Comparison of ENCODE assay signal across 9 cellular contexts in genomic region chr22:32644252-32645100, GRCh38.
DNase-seq lines count a peak whose midpoint lies in the region; ATAC-seq and TF ChIP-seq lines count a peak whose summit lies in the region.
"Had no signal": no experiment of that assay in that cellular context is flagged by ENCODE, and none has a peak within 500 bp of the region (broad histone marks: within the 10 kb centered on the region; RNA-seq: fewer than 3 reads in every experiment).

No MANE protein-coding gene starts in this region.

- H3K27ac Mint-ChIP-seq in effector memory CD8-positive, alpha-beta T cell: peak overlapping the region; percentile 52 to 77
- no peak overlapping the region for H3K27ac Mint-ChIP-seq in neural progenitor cell

- H3K4me1 Mint-ChIP-seq in effector memory CD8-positive, alpha-beta T cell (ENCODE audit: low read depth in 2 of 2): peaks cover 10 to 15% of the 10 kb centered on the region in 2 donors
- peaks cover 2% of the 10 kb centered on the region for H3K4me1 Mint-ChIP-seq in neural progenitor cell

- H3K27me3 Mint-ChIP-seq in effector memory CD8-positive, alpha-beta T cell: peaks cover 6 to 26% of the 10 kb centered on the region in 2 donors
- no peaks in the 10 kb centered on the region for H3K27me3 Mint-ChIP-seq in neural progenitor cell (ENCODE audit: insufficient read depth, low read depth)
- H3K27me3 Mint-ChIP-seq: brain had no signal

- H3K27ac ChIP-seq in neural progenitor cell (peak overlapping the region; percentile 45), dorsolateral prefrontal cortex (peak overlapping the region in 13 of 59 donors; percentile 9 to 61 (median 28))

- peak; percentile 35 for ATAC-seq in effector memory CD8-positive, alpha-beta T cell (replicated peaks)
- ATAC-seq in HG03439 (IDR thresholded peaks at IDR 0.05; ENCODE audit: unreplicated experiment) (no peak), GM19328 (IDR thresholded peaks at IDR 0.05; ENCODE audit: unreplicated experiment) (no peak)

- no peak overlapping the region for H2AFZ ChIP-seq in neural progenitor cell (replicated peaks)

- H3K4me1 ChIP-seq in neural progenitor cell: no peaks in the 10 kb centered on the region

- H3F3A ChIP-seq in neural progenitor cell (ENCODE audit: low read depth): no peaks in the 10 kb centered on the region

- no peaks in the 10 kb centered on the region for H3K9me3 Mint-ChIP-seq in effector memory CD8-positive, alpha-beta T cell
- H3K9me3 Mint-ChIP-seq in neural progenitor cell: peaks cover 5% of the 10 kb centered on the region

- intact Hi-C loops in dorsolateral prefrontal cortex (cut with DNase I): no loop called here

- DNase-seq in GM06990 (ENCODE audit: extremely low read depth, insufficient read length) (peak; percentile 12), neural progenitor cell (ENCODE audit: low spot score) (no peak), dorsolateral prefrontal cortex (no peak)
- DNase-seq in activated CD4-positive, alpha-beta T cell treated with anti-CD3 and anti-CD28 coated beads for 1 hour: peak; percentile 12
- DNase-seq in effector memory CD8-positive, alpha-beta T cell: no peak
- no peak for DNase-seq in effector CD4-positive, alpha-beta T cell

- no peak for TF ChIP-seq CTCF in GM06990 (IDR thresholded peaks at IDR 0.05; ENCODE audit: insufficient read depth, low read length, poor library complexity, severe bottlenecking)
- no peak for TF ChIP-seq CTCF in neural progenitor cell (IDR thresholded peaks at IDR 0.05)
- no peak for TF ChIP-seq CTCF in dorsolateral prefrontal cortex (IDR thresholded peaks at IDR 0.05 in 54 of 56, conservative IDR thresholded peaks at IDR 0.05 in 2 of 56; ENCODE audit: low read depth in 1 of 56, partially characterized antibody in 56 of 56)

- H3K4me3 Mint-ChIP-seq in effector memory CD8-positive, alpha-beta T cell: peak overlapping the region; percentile 26 to 63
- H3K4me3 Mint-ChIP-seq in neural progenitor cell: no peak overlapping the region

- no peaks in the 10 kb centered on the region for H4K20me1 ChIP-seq in neural progenitor cell (ENCODE audit: low read depth)

- no peak overlapping the region for H3K4me2 ChIP-seq in neural progenitor cell

- no peaks in the 10 kb centered on the region for H3K79me2 ChIP-seq in neural progenitor cell (ENCODE audit: low read depth)

- H3K9ac ChIP-seq in neural progenitor cell: no peak overlapping the region

- H3K27me3 ChIP-seq in GM06990 (replicated peaks; ENCODE audit: control insufficient read depth, insufficient read depth, low read length) (no peaks in the 10 kb centered on the region; the same call in 1 of the 2 replicates), neural progenitor cell (no peaks in the 10 kb centered on the region), dorsolateral prefrontal cortex (no peaks in the 10 kb centered on the region)

- H3K4me3 ChIP-seq in GM06990 (replicated peaks; ENCODE audit: low read depth, low read length): no peak overlapping the region
- H3K4me3 ChIP-seq in neural progenitor cell: no peak overlapping the region
- no peak overlapping the region for H3K4me3 ChIP-seq in dorsolateral prefrontal cortex

- H3K9me3 ChIP-seq in neural progenitor cell (ENCODE audit: low read depth): no peaks in the 10 kb centered on the region

- H3K36me3 Mint-ChIP-seq in effector memory CD8-positive, alpha-beta T cell (ENCODE audit: insufficient read depth): no peaks in the 10 kb centered on the region
- H3K36me3 Mint-ChIP-seq in neural progenitor cell: no peaks in the 10 kb centered on the region
- H3K36me3 Mint-ChIP-seq: brain had no signal

- H3K36me3 ChIP-seq in GM06990 (ENCODE audit: control insufficient read depth, insufficient read depth, low read length) (no peaks in the 10 kb centered on the region), neural progenitor cell (no peaks in the 10 kb centered on the region)

Comparison
In these comparisons a context has a peak if more than half of its experiments do, and no peak if none do; other contexts are left out.
1. DNase-seq: peak in GM06990 (single experiment) and activated CD4-positive, alpha-beta T cell treated with anti-CD3 and anti-CD28 coated beads for 1 hour (single experiment); none in effector memory CD8-positive, alpha-beta T cell (0 of 3), neural progenitor cell (single experiment), effector CD4-positive, alpha-beta T cell (single experiment) and dorsolateral prefrontal cortex (0 of 10).